Comparison of ENCODE assay signal across 23 cellular contexts in genomic region chr11:27076121-27076589, GRCh38. TPM values are rescaled to one million over a fixed set of nuclear protein-coding genes. Genes with fewer than 3 reads are reported as not detected.
DNase-seq lines count a peak whose midpoint lies in the region; ATAC-seq and TF ChIP-seq lines count a peak whose summit lies in the region.
"Had no signal": no experiment of that assay in that cellular context is flagged by ENCODE, and none has a peak within 500 bp of the region (broad histone marks: within the 10 kb centered on the region; RNA-seq: fewer than 3 reads in every experiment).

No MANE protein-coding gene starts in this region.

- H3F3A ChIP-seq in Loucy (ENCODE audit: low read depth) (no peaks in the 10 kb centered on the region), OCI-LY1 (ENCODE audit: insufficient read depth, low read length) (no peaks in the 10 kb centered on the region)

- intact Hi-C loops in left ventricle myocardium superior (cut with micrococcal nuclease), result no loop called here

- H2AFZ ChIP-seq in Loucy (ENCODE audit: low read length) (peak overlapping the region; percentile 30; the same call in 1 of the 2 replicates), OCI-LY1 (ENCODE audit: low read length) (no peak overlapping the region)

- H3K79me2 ChIP-seq in Loucy (ENCODE audit: insufficient read depth, low read length) (no peaks in the 10 kb centered on the region), OCI-LY1 (ENCODE audit: insufficient read depth, low read length) (no peaks in the 10 kb centered on the region)

- no peak for TF ChIP-seq CTCF in Loucy (conservative IDR thresholded peaks at IDR 0.05; ENCODE audit: low read length)
- TF ChIP-seq CTCF in OCI-LY1 (IDR thresholded peaks at IDR 0.05; ENCODE audit: low read length), result no peak

- no peaks in the 10 kb centered on the region for H3K9me2 ChIP-seq in Loucy (replicated peaks; ENCODE audit: low read depth, low read length)
- H3K9me2 ChIP-seq in OCI-LY1 (ENCODE audit: low read depth, low read length), result no peaks in the 10 kb centered on the region

- DNase-seq in NCI-H146 (lab: John Stamatoyannopoulos, UW), result peak; percentile 15
- DNase-seq in NCI-H146 treated with DMSO at 0.1 percent for 48 hours (lab: John Stamatoyannopoulos, UW; ENCODE audit: unreplicated experiment), result no peak
- DNase-seq in renal cortical epithelial cell (ENCODE audit: low read depth), result peak; percentile 18
- no peak for DNase-seq in activated naive CD8-positive, alpha-beta T cell treated with anti-CD3 and anti-CD28 coated beads for 36 hours
- DNase-seq in D341Med (ENCODE audit: low spot score), result no peak
- DNase-seq in left ventricle myocardium superior, result no peak
- DNase-seq: activated CD4-positive, alpha-beta T cell treated with anti-CD3 and anti-CD28 coated beads, Interleukin-2, amount 50 U/mL, for 48 hours; activated naive CD8-positive, alpha-beta T cell treated with anti-CD3 and anti-CD28 coated beads, Interleukin-2, amount 50 U/mL, for 24 hours; activated T-cell treated with anti-CD3 and anti-CD28 coated beads, Interleukin-2, amount 50 U/mL, for 24 hours; central memory CD4-positive, alpha-beta T cell; effector CD4-positive, alpha-beta T cell; GDM1; H7; head of caudate nucleus; naive B cell; NCI-H226; stimulated activated CD4-positive, alpha-beta T cell treated with anti-CD3 and anti-CD28 coated beads, Interleukin-15, amount 100 ng/mL, for 24 hours; stimulated activated naive CD8-positive, alpha-beta T cell treated with anti-CD3 and anti-CD28 coated beads, Interleukin-15, amount 100 ng/mL, for 72 hours; upper lobe of right lung had no signal

- no peak overlapping the region for H3K4me3 Mint-ChIP-seq in activated naive CD8-positive, alpha-beta T cell treated with anti-CD3 and anti-CD28 coated beads for 36 hours
- H3K4me3 Mint-ChIP-seq: activated naive CD8-positive, alpha-beta T cell treated with anti-CD3 and anti-CD28 coated beads, Interleukin-2, amount 50 U/mL, for 24 hours; activated T-cell treated with anti-CD3 and anti-CD28 coated beads, Interleukin-2, amount 50 U/mL, for 24 hours; naive B cell; stimulated activated naive CD8-positive, alpha-beta T cell treated with anti-CD3 and anti-CD28 coated beads, Interleukin-15, amount 100 ng/mL, for 72 hours had no signal

- no peaks in the 10 kb centered on the region for H3K36me3 Mint-ChIP-seq in activated naive CD8-positive, alpha-beta T cell treated with anti-CD3 and anti-CD28 coated beads for 36 hours
- H3K36me3 Mint-ChIP-seq: naive B cell had no signal

- peak overlapping the region; percentile 96 for H3K27ac ChIP-seq in OCI-LY1 (ENCODE audit: low read depth, low read length, poor library complexity, severe bottlenecking)
- H3K27ac ChIP-seq: A549, upper lobe of right lung had no signal

- H3K9me3 ChIP-seq in Loucy (ENCODE audit: insufficient read depth, low read depth, low read length) (no peaks in the 10 kb centered on the region; the same call in 1 of the 2 replicates), OCI-LY1 (ENCODE audit: low read length) (no peaks in the 10 kb centered on the region)
- H3K9me3 ChIP-seq: A549, upper lobe of right lung had no signal

- no peaks in the 10 kb centered on the region for H3K27me3 Mint-ChIP-seq in activated naive CD8-positive, alpha-beta T cell treated with anti-CD3 and anti-CD28 coated beads for 36 hours
- H3K27me3 Mint-ChIP-seq: activated naive CD8-positive, alpha-beta T cell treated with anti-CD3 and anti-CD28 coated beads, Interleukin-2, amount 50 U/mL, for 24 hours; activated T-cell treated with anti-CD3 and anti-CD28 coated beads, Interleukin-2, amount 50 U/mL, for 24 hours; naive B cell; stimulated activated naive CD8-positive, alpha-beta T cell treated with anti-CD3 and anti-CD28 coated beads, Interleukin-15, amount 100 ng/mL, for 72 hours had no signal

- H3K9me3 Mint-ChIP-seq in activated naive CD8-positive, alpha-beta T cell treated with anti-CD3 and anti-CD28 coated beads for 36 hours, result peaks cover 7% of the 10 kb centered on the region

- H4K20me1 ChIP-seq in Loucy (ENCODE audit: insufficient read depth, low read length, poor library complexity, severe bottlenecking) (no peaks in the 10 kb centered on the region), OCI-LY1 (ENCODE audit: insufficient read depth, low read length) (no peaks in the 10 kb centered on the region)

- peaks cover 10% of the 10 kb centered on the region for H3K4me1 ChIP-seq in Loucy (ENCODE audit: insufficient read depth, low read length, poor library complexity, severe bottlenecking)
- H3K4me1 ChIP-seq in OCI-LY1 (ENCODE audit: insufficient read depth, low read length, severe bottlenecking), result peaks cover 42% of the 10 kb centered on the region
- H3K4me1 ChIP-seq: A549, upper lobe of right lung had no signal

- no peak overlapping the region for H3K27ac Mint-ChIP-seq in activated naive CD8-positive, alpha-beta T cell treated with anti-CD3 and anti-CD28 coated beads for 36 hours
- H3K27ac Mint-ChIP-seq: activated naive CD8-positive, alpha-beta T cell treated with anti-CD3 and anti-CD28 coated beads, Interleukin-2, amount 50 U/mL, for 24 hours; activated T-cell treated with anti-CD3 and anti-CD28 coated beads, Interleukin-2, amount 50 U/mL, for 24 hours; naive B cell; stimulated activated naive CD8-positive, alpha-beta T cell treated with anti-CD3 and anti-CD28 coated beads, Interleukin-15, amount 100 ng/mL, for 72 hours had no signal

- no peak for ATAC-seq in left ventricle myocardium superior
- ATAC-seq: activated naive CD8-positive, alpha-beta T cell treated with anti-CD3 and anti-CD28 coated beads, Interleukin-2, amount 50 U/mL, for 24 hours; stimulated activated naive CD8-positive, alpha-beta T cell treated with anti-CD3 and anti-CD28 coated beads, Interleukin-15, amount 100 ng/mL, for 72 hours had no signal

- H3K4me1 Mint-ChIP-seq in activated naive CD8-positive, alpha-beta T cell treated with anti-CD3 and anti-CD28 coated beads for 36 hours, result no peaks in the 10 kb centered on the region
- H3K4me1 Mint-ChIP-seq: activated naive CD8-positive, alpha-beta T cell treated with anti-CD3 and anti-CD28 coated beads, Interleukin-2, amount 50 U/mL, for 24 hours; naive B cell; stimulated activated naive CD8-positive, alpha-beta T cell treated with anti-CD3 and anti-CD28 coated beads, Interleukin-15, amount 100 ng/mL, for 72 hours had no signal

- no peak overlapping the region for H3K4me2 ChIP-seq in Loucy (ENCODE audit: low read depth, low read length, poor library complexity, severe bottlenecking)
- H3K4me2 ChIP-seq in OCI-LY1 (ENCODE audit: low read length), result peak overlapping the region; percentile 18
- H3K4me2 ChIP-seq: A549 had no signal

- no peak overlapping the region for H3K4me3 ChIP-seq in Loucy (ENCODE audit: low read length, poor library complexity, severe bottlenecking)
- peak overlapping the region; percentile 19 for H3K4me3 ChIP-seq in OCI-LY1 (ENCODE audit: low read depth, low read length, poor library complexity, severe bottlenecking)
- H3K4me3 ChIP-seq: A549, upper lobe of right lung had no signal

- no peak overlapping the region for H3K9ac ChIP-seq in Loucy (ENCODE audit: low read depth, low read length, poor library complexity, severe bottlenecking)
- H3K9ac ChIP-seq in OCI-LY1 (ENCODE audit: low read length), result peak overlapping the region; percentile 76; the same call in 1 of the 2 replicates

- H3K27me3 ChIP-seq in Loucy (ENCODE audit: insufficient read depth, low read length, poor library complexity, severe bottlenecking) (no peaks in the 10 kb centered on the region), OCI-LY1 (ENCODE audit: insufficient read depth, low read length) (no peaks in the 10 kb centered on the region)
- H3K27me3 ChIP-seq: upper lobe of right lung had no signal

- no peaks in the 10 kb centered on the region for H3K36me3 ChIP-seq in Loucy (ENCODE audit: insufficient read depth, low read length)
- H3K36me3 ChIP-seq in OCI-LY1 (ENCODE audit: insufficient read depth, low read length), result peaks cover 49% of the 10 kb centered on the region
- H3K36me3 ChIP-seq: upper lobe of right lung had no signal

RNA-seq across cellular contexts. Expression of gene BBOX1, which starts 35.5 kb away (rescaled TPM):
- total RNA-seq in renal cortical epithelial cell (4.0 TPM in 1 of 2 replicates, not detected in the other), left ventricle myocardium superior (not detected)
- not detected for total RNA-seq in activated naive CD8-positive, alpha-beta T cell treated with anti-CD3 and anti-CD28 coated beads for 36 hours
- total RNA-seq: H7, lung microvascular endothelial cell, upper lobe of right lung had no signal

Comparison
In these comparisons a context has a peak if more than half of its experiments do, and no peak if none do; other contexts are left out.
1. DNase-seq: peak in NCI-H146 (single experiment) and renal cortical epithelial cell (single experiment); none in NCI-H146 treated with DMSO at 0.1 percent for 48 hours (single experiment), activated naive CD8-positive, alpha-beta T cell treated with anti-CD3 and anti-CD28 coated beads for 36 hours (single experiment), D341Med (single experiment) and left ventricle myocardium superior (single experiment).